In the genomic region with DNA sequence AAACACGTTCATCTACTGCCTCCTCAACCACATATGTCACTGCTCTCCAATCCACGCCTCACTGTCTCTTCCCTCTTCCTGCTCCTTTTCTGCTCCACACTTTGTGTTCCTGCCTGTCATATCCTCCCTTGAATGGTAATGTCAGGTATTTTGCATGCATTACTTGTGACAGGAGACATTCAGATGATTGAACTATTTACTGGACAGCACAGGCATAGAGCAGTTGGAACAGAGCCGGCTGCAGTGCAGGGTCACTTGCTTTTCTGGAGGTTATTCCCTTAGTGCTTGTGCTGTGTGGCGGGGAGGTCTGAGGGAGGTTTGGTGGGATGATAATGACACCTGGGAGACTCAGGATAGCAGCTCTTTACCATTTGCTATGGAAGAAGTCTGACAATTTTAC, we compare ENCODE assay signal across 20 cellular contexts.
"Had no signal": no experiment of that assay in that cellular context is flagged by ENCODE, and none has a peak within 500 bp of the region (broad histone marks: within the 10 kb centered on the region; RNA-seq: fewer than 3 reads in every experiment).

No MANE protein-coding gene starts in this region.

- H3K4me1 ChIP-seq: thyroid gland, uterus had no signal

- H3K9me3 Mint-ChIP-seq: effector memory CD8-positive, alpha-beta T cell; natural killer cell treated with Interleukin-12 subunit alpha and Interleukin-12 subunit beta and Interleukin-15 and Interleukin-18, amount 100 ng/mL, for 72 hours had no signal

- H3K27ac Mint-ChIP-seq: effector memory CD8-positive, alpha-beta T cell; mesothelial cell of epicardium; natural killer cell treated with Interleukin-12 subunit alpha and Interleukin-12 subunit beta and Interleukin-15 and Interleukin-18, amount 100 ng/mL, for 72 hours; type B pancreatic cell had no signal

- H3K4me3 ChIP-seq: mucosa of descending colon, prostate gland, skin epidermis, stomach, thyroid gland, uterus had no signal

- H3K4me1 Mint-ChIP-seq: naive B cell had no signal

- H3K27me3 ChIP-seq: stomach, thyroid gland, uterus had no signal

- H3K27me3 Mint-ChIP-seq: type B pancreatic cell had no signal

- H3K27ac ChIP-seq: prostate gland, skin epidermis, thyroid gland, uterus had no signal

- H3K36me3 Mint-ChIP-seq: naive B cell; natural killer cell treated with Interleukin-12 subunit alpha and Interleukin-12 subunit beta and Interleukin-15 and Interleukin-18, amount 100 ng/mL, for 72 hours had no signal

- H3K36me3 ChIP-seq: prostate gland, stomach, thyroid gland, uterus had no signal

- DNase-seq: cerebellar nuclear complex; cortex of kidney; effector memory CD8-positive, alpha-beta T cell; head of caudate nucleus; mesenchymal stem cell; mucosa of descending colon; naive B cell; nucleus accumbens; right cardiac atrium; stimulated activated CD4-positive, alpha-beta T cell treated with anti-CD3 and anti-CD28 coated beads, Interleukin-15, amount 100 ng/mL, for 24 hours; stimulated activated CD4-positive, alpha-beta T cell treated with anti-CD3 and anti-CD28 coated beads, Interleukin-2, amount 100 ng/mL, for 48 hours; stimulated activated naive CD4-positive, alpha-beta T cell treated with Interleukin-2 at 50 U/mL for 16 hours; stomach; thyroid gland; uterus had no signal

- H3K9me3 ChIP-seq: mucosa of descending colon, prostate gland, stomach, thyroid gland, uterus had no signal

- ATAC-seq: effector memory CD8-positive, alpha-beta T cell; mucosa of descending colon; right cardiac atrium had no signal

- H3K4me3 Mint-ChIP-seq: effector memory CD8-positive, alpha-beta T cell; mesothelial cell of epicardium; naive B cell; natural killer cell treated with Interleukin-12 subunit alpha and Interleukin-12 subunit beta and Interleukin-15 and Interleukin-18, amount 100 ng/mL, for 72 hours; type B pancreatic cell had no signal
